Comparison of ENCODE assay signal across 16 cellular contexts in the genomic region with DNA sequence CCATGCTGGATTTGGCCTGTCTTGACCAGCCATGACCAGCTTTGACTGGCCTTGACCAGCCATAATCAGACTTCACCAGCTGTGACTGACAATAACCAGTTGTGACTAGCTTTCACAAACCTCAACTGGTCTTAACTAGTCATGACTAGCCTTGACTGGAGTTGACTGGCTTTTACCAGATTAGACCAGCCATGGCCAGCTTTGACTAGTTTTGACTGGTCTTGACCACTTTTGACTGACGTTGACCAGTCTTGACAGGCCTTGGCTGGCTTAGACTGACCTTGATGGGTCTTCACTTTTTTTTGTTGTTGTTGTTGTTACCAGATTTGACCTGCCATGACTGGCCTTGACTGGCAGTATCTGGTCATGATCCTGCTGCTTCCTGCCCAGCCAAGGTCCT.
DNase-seq lines count a peak whose midpoint lies in the region; ATAC-seq, FAIRE-seq and TF ChIP-seq lines count a peak whose summit lies in the region.
"Had no signal": no experiment of that assay in that cellular context is flagged by ENCODE, and none has a peak within 500 bp of the region (broad histone marks: within the 10 kb centered on the region; RNA-seq: fewer than 3 reads in every experiment).

No MANE protein-coding gene starts in this region.

- peaks cover 3% of the 10 kb centered on the region for H3K36me3 Mint-ChIP-seq in effector memory CD8-positive, alpha-beta T cell (ENCODE audit: insufficient read depth)
- H3K36me3 Mint-ChIP-seq in stimulated activated naive B cell treated with anti-CD40 and anti-IgM and Interleukin-4, amounts not matched to agents 10 μg/mL and 1 μg/mL and 100 μg/mL, for 72 hours = no peaks in the 10 kb centered on the region
- no peaks in the 10 kb centered on the region for H3K36me3 Mint-ChIP-seq in activated T-helper 2 cell treated with anti-CD3 and anti-CD28 coated beads, Interferon-gamma antibody, Interleukin-2, Interleukin-4, amounts not matched to agents 10 μg/mL and 5 μg/mL and 100 μg/mL, durations not matched to agents 14 hours and 24 hours and 36 hours (ENCODE audit: low read depth)
- H3K36me3 Mint-ChIP-seq: CD4-positive, alpha-beta memory T cell had no signal

- H3K27me3 ChIP-seq in right atrium auricular region (no peaks in the 10 kb centered on the region), heart right ventricle (peaks cover 0 to 7% (median 0%) of the 10 kb centered on the region in 7 donors)
- H3K27me3 ChIP-seq: BE2C had no signal

- no peaks in the 10 kb centered on the region for H3K4me1 Mint-ChIP-seq in effector memory CD8-positive, alpha-beta T cell (ENCODE audit: low read depth in 2 of 2)
- H3K4me1 Mint-ChIP-seq in stimulated activated naive B cell treated with anti-CD40 and anti-IgM and Interleukin-4, amounts not matched to agents 10 μg/mL and 1 μg/mL and 100 μg/mL, for 72 hours = no peaks in the 10 kb centered on the region
- H3K4me1 Mint-ChIP-seq in activated T-helper 2 cell treated with anti-CD3 and anti-CD28 coated beads, Interferon-gamma antibody, Interleukin-2, Interleukin-4, amounts not matched to agents 10 μg/mL and 5 μg/mL and 100 μg/mL, durations not matched to agents 14 hours and 24 hours and 36 hours (ENCODE audit: low read depth) = peaks cover 6% of the 10 kb centered on the region

- H3K36me3 ChIP-seq in right atrium auricular region (no peaks in the 10 kb centered on the region), heart right ventricle (no peaks in the 10 kb centered on the region)
- H3K36me3 ChIP-seq: BE2C had no signal

- H3K4me3 ChIP-seq in right atrium auricular region = no peak overlapping the region
- no peak overlapping the region for H3K4me3 ChIP-seq in heart right ventricle

- TF ChIP-seq CTCF in right atrium auricular region (IDR thresholded peaks at IDR 0.05) (no peak), heart right ventricle (IDR thresholded peaks at IDR 0.05) (no peak)

- WGBS in heart right ventricle, 2 donors = 86 to 91% methylated on average over 1 of the region's 1 CpG

- no peaks in the 10 kb centered on the region for H3K27me3 Mint-ChIP-seq in effector memory CD8-positive, alpha-beta T cell
- H3K27me3 Mint-ChIP-seq in stimulated activated naive B cell treated with anti-CD40 and anti-IgM and Interleukin-4, amounts not matched to agents 10 μg/mL and 1 μg/mL and 100 μg/mL, for 72 hours = no peaks in the 10 kb centered on the region
- H3K27me3 Mint-ChIP-seq in activated T-helper 2 cell treated with anti-CD3 and anti-CD28 coated beads, Interferon-gamma antibody, Interleukin-2, Interleukin-4, amounts not matched to agents 10 μg/mL and 5 μg/mL and 100 μg/mL, durations not matched to agents 14 hours and 24 hours and 36 hours (ENCODE audit: low read depth) = no peaks in the 10 kb centered on the region

- intact Hi-C loops in heart right ventricle (cut with DNase I) = loop anchor here in 3 of 10 donors (5.0 to 10.0 kb wide), 2 partner anchors 165 to 692 kb away; a partner anchor contains a TSS
- intact Hi-C loops in activated T-helper 2 cell treated with anti-CD3 and anti-CD28 coated beads, Interferon-gamma antibody, Interleukin-2, Interleukin-4, amounts not matched to agents 10 μg/mL and 5 μg/mL and 100 μg/mL, durations not matched to agents 14 hours and 24 hours and 36 hours (cut with micrococcal nuclease) = no loop called here

- peak overlapping the region; percentile 9 to 75 for H3K27ac Mint-ChIP-seq in effector memory CD8-positive, alpha-beta T cell
- peak overlapping the region; percentile 6 for H3K27ac Mint-ChIP-seq in stimulated activated naive B cell treated with anti-CD40 and anti-IgM and Interleukin-4, amounts not matched to agents 10 μg/mL and 1 μg/mL and 100 μg/mL, for 72 hours
- no peak overlapping the region for H3K27ac Mint-ChIP-seq in activated T-helper 2 cell treated with anti-CD3 and anti-CD28 coated beads, Interferon-gamma antibody, Interleukin-2, Interleukin-4, amounts not matched to agents 10 μg/mL and 5 μg/mL and 100 μg/mL, durations not matched to agents 14 hours and 24 hours and 36 hours

- DNase-seq in right atrium auricular region (ENCODE audit: low spot score) (peak; percentile 47), heart right ventricle (no peak), HTR-8/SVneo (ENCODE audit: insufficient read length, low spot score) (no peak), HuH-7.5 (ENCODE audit: low spot score) (no peak)
- DNase-seq in effector memory CD8-positive, alpha-beta T cell = no peak
- DNase-seq in stimulated activated naive B cell treated with anti-CD40 and anti-IgM and Interleukin-4, amounts not matched to agents 10 μg/mL and 1 μg/mL and 100 μg/mL, for 72 hours = no peak
- DNase-seq in activated T-helper 2 cell treated with anti-CD3 and anti-CD28 coated beads, Interferon-gamma antibody, Interleukin-2, Interleukin-4, amounts not matched to agents 10 μg/mL and 5 μg/mL and 100 μg/mL, durations not matched to agents 14 hours and 24 hours and 36 hours (ENCODE audit: low spot score) = no peak
- DNase-seq: BE2C; CD4-positive, alpha-beta memory T cell; DMS79; IMR-90 had no signal

- H3K9me3 ChIP-seq in right atrium auricular region (no peaks in the 10 kb centered on the region), heart right ventricle (no peaks in the 10 kb centered on the region)
- H3K9me3 ChIP-seq: BE2C had no signal

- H3K4me3 Mint-ChIP-seq in effector memory CD8-positive, alpha-beta T cell = no peak overlapping the region
- H3K4me3 Mint-ChIP-seq in stimulated activated naive B cell treated with anti-CD40 and anti-IgM and Interleukin-4, amounts not matched to agents 10 μg/mL and 1 μg/mL and 100 μg/mL, for 72 hours = no peak overlapping the region
- no peak overlapping the region for H3K4me3 Mint-ChIP-seq in activated T-helper 2 cell treated with anti-CD3 and anti-CD28 coated beads, Interferon-gamma antibody, Interleukin-2, Interleukin-4, amounts not matched to agents 10 μg/mL and 5 μg/mL and 100 μg/mL, durations not matched to agents 14 hours and 24 hours and 36 hours (ENCODE audit: low read depth)
- H3K4me3 Mint-ChIP-seq: CD4-positive, alpha-beta memory T cell had no signal

- no peak for ATAC-seq in heart right ventricle
- no peak for ATAC-seq in effector memory CD8-positive, alpha-beta T cell (replicated peaks)
- no peak for ATAC-seq in stimulated activated naive B cell treated with anti-CD40 and anti-IgM and Interleukin-4, amounts not matched to agents 10 μg/mL and 1 μg/mL and 100 μg/mL, for 72 hours (replicated peaks)
- no peak for ATAC-seq in HG03457 (IDR thresholded peaks at IDR 0.05; ENCODE audit: unreplicated experiment)
- ATAC-seq: HCT116 had no signal

- H3K27ac ChIP-seq in right atrium auricular region (no peak overlapping the region), heart right ventricle (no peak overlapping the region)
- H3K27ac ChIP-seq: C4-2B, HL-60 had no signal

- no peaks in the 10 kb centered on the region for H3K9me3 Mint-ChIP-seq in effector memory CD8-positive, alpha-beta T cell
- H3K9me3 Mint-ChIP-seq in stimulated activated naive B cell treated with anti-CD40 and anti-IgM and Interleukin-4, amounts not matched to agents 10 μg/mL and 1 μg/mL and 100 μg/mL, for 72 hours = peaks cover 0 to 3% of the 10 kb centered on the region in 2 donors
- no peaks in the 10 kb centered on the region for H3K9me3 Mint-ChIP-seq in activated T-helper 2 cell treated with anti-CD3 and anti-CD28 coated beads, Interferon-gamma antibody, Interleukin-2, Interleukin-4, amounts not matched to agents 10 μg/mL and 5 μg/mL and 100 μg/mL, durations not matched to agents 14 hours and 24 hours and 36 hours
- H3K9me3 Mint-ChIP-seq: CD4-positive, alpha-beta memory T cell had no signal

- H3K4me1 ChIP-seq in right atrium auricular region (no peaks in the 10 kb centered on the region), heart right ventricle (peaks cover 0 to 4% (median 0%) of the 10 kb centered on the region in 9 donors)
- H3K4me1 ChIP-seq: BE2C had no signal

- FAIRE-seq in HTR-8/SVneo (lab: Jason Lieb, UNC) = peak; percentile 73
- FAIRE-seq: G401.6 had no signal
